29 cellular contexts compared by ENCODE assay signal in the genomic region with DNA sequence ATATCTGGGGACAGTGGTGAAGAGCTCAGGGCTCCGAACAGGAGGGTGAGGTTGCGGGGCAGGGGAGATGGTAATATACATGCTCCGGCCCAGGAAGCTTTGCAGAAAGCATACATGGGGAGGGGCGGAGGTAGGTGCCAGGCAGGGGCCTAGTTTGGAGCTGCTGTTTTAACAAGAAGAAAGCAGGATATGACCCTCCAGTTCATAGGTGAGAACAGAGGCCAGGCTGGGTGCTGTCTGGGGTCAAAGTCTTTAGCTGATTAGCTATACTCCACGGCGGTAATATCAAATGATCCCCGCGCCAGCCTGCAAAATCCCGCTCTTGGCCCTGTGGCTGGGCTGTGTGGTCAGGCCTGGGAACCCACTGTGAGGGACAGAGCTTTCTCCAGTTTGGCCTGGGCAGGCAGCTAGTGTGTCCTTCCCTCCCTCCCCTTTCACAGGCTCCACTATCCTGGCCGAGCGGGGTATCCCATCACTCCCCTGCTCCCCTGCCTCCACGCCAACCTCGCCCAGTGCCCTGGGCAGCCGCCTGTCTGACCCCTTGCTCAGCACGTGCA.
"Had no signal": no experiment of that assay in that cellular context is flagged by ENCODE, and none has a peak within 500 bp of the region (broad histone marks: within the 10 kb centered on the region; RNA-seq: fewer than 3 reads in every experiment).

No MANE protein-coding gene starts in this region.

- H3K9me3 Mint-ChIP-seq: activated CD4-positive, alpha-beta T cell treated with anti-CD3 and anti-CD28 coated beads, Interleukin-2, amount 10 ng/mL, durations not matched to agents 7 days and 5 days; activated T-cell treated with anti-CD3 and anti-CD28 coated beads, Interleukin-2, amount 50 U/mL, for 72 hours; immature natural killer cell; natural killer cell had no signal

- H3K9me3 ChIP-seq: colonic mucosa, lower lobe of right lung, testis, transverse colon had no signal

- H3K27ac ChIP-seq: colonic mucosa, lower lobe of right lung, testis, transverse colon had no signal

- H3K27me3 ChIP-seq: colonic mucosa, testis had no signal

- DNase-seq: activated CD4-positive, alpha-beta T cell treated with anti-CD3 and anti-CD28 coated beads for 1 hour; activated CD4-positive, alpha-beta T cell treated with anti-CD3 and anti-CD28 coated beads, Interleukin-2, amount 10 ng/mL, durations not matched to agents 7 days and 5 days; activated CD8-positive, alpha-beta memory T cell treated with anti-CD3 and anti-CD28 coated beads, Interleukin-2, amount 10 ng/mL, durations not matched to agents 7 days and 5 days; activated CD8-positive, alpha-beta T cell treated with anti-CD3 and anti-CD28 coated beads, Interleukin-2, amount 10 ng/mL, durations not matched to agents 7 days and 5 days; activated effector memory CD4-positive, alpha-beta T cell treated with Interleukin-2 at 50 U/mL for 16 hours; activated naive CD4-positive, alpha-beta T cell treated with Interleukin-2 at 50 U/mL for 16 hours; activated T-cell treated with anti-CD3 and anti-CD28 coated beads for 4 hours; activated T-cell treated with anti-CD3 and anti-CD28 coated beads, Interleukin-2, amount 50 U/mL, for 72 hours; anterior cingulate cortex; cerebellar nuclear complex; colonic mucosa; effector memory CD4-positive, alpha-beta T cell; foreskin fibroblast; head of caudate nucleus; hippocampal formation; immature natural killer cell; kidney; lower lobe of right lung; mesenchymal stem cell; natural killer cell; right cardiac atrium; stimulated activated CD4-positive, alpha-beta T cell treated with anti-CD3 and anti-CD28 coated beads, Interleukin-2, amount 100 ng/mL, for 48 hours; stimulated activated naive CD8-positive, alpha-beta T cell treated with anti-CD3 and anti-CD28 coated beads, Interleukin-15, Interleukin-2, amounts not matched to agents 100 U/mL and 50 U/mL, for 24 hours; SW 1271; T-helper 2 cell; testis; transverse colon had no signal

- H3K4me3 ChIP-seq: colonic mucosa, lower lobe of right lung, testis, transverse colon had no signal

- ATAC-seq: activated CD8-positive, alpha-beta memory T cell treated with anti-CD3 and anti-CD28 coated beads, Interleukin-2, amount 10 ng/mL, durations not matched to agents 7 days and 5 days; activated CD8-positive, alpha-beta T cell treated with anti-CD3 and anti-CD28 coated beads, Interleukin-2, amount 10 ng/mL, durations not matched to agents 7 days and 5 days; activated T-cell treated with anti-CD3 and anti-CD28 coated beads, Interleukin-2, amount 50 U/mL, for 72 hours; lower lobe of right lung; natural killer cell; right cardiac atrium; stimulated activated naive CD8-positive, alpha-beta T cell treated with anti-CD3 and anti-CD28 coated beads, Interleukin-15, Interleukin-2, amounts not matched to agents 100 U/mL and 50 U/mL, for 24 hours; WTC11 had no signal

- H3K4me1 ChIP-seq: testis had no signal

- H3K36me3 ChIP-seq: colonic mucosa, lower lobe of right lung, transverse colon had no signal

- H3K4me3 Mint-ChIP-seq: activated CD4-positive, alpha-beta T cell treated with anti-CD3 and anti-CD28 coated beads, Interleukin-2, amount 10 ng/mL, durations not matched to agents 7 days and 5 days; activated CD8-positive, alpha-beta memory T cell treated with anti-CD3 and anti-CD28 coated beads, Interleukin-2, amount 10 ng/mL, durations not matched to agents 7 days and 5 days; activated CD8-positive, alpha-beta T cell treated with anti-CD3 and anti-CD28 coated beads, Interleukin-2, amount 10 ng/mL, durations not matched to agents 7 days and 5 days; activated naive CD8-positive, alpha-beta T cell; activated T-cell treated with anti-CD3 and anti-CD28 coated beads, Interleukin-2, amount 50 U/mL, for 72 hours; immature natural killer cell; natural killer cell; WTC11 had no signal

- H3K36me3 Mint-ChIP-seq: activated CD8-positive, alpha-beta memory T cell treated with anti-CD3 and anti-CD28 coated beads, Interleukin-2, amount 10 ng/mL, durations not matched to agents 7 days and 5 days; immature natural killer cell; natural killer cell; WTC11 had no signal

- H3K4me1 Mint-ChIP-seq: WTC11 had no signal

- H3K27ac Mint-ChIP-seq: activated CD4-positive, alpha-beta T cell treated with anti-CD3 and anti-CD28 coated beads, Interleukin-2, amount 10 ng/mL, durations not matched to agents 7 days and 5 days; activated CD8-positive, alpha-beta memory T cell treated with anti-CD3 and anti-CD28 coated beads, Interleukin-2, amount 10 ng/mL, durations not matched to agents 7 days and 5 days; activated CD8-positive, alpha-beta T cell treated with anti-CD3 and anti-CD28 coated beads, Interleukin-2, amount 10 ng/mL, durations not matched to agents 7 days and 5 days; activated T-cell treated with anti-CD3 and anti-CD28 coated beads, Interleukin-2, amount 50 U/mL, for 72 hours; immature natural killer cell; natural killer cell; WTC11 had no signal

- H3K27me3 Mint-ChIP-seq: activated CD4-positive, alpha-beta T cell treated with anti-CD3 and anti-CD28 coated beads, Interleukin-2, amount 10 ng/mL, durations not matched to agents 7 days and 5 days; activated naive CD8-positive, alpha-beta T cell had no signal
